ENCODE assay signal across 8 cellular contexts in the genomic region with DNA sequence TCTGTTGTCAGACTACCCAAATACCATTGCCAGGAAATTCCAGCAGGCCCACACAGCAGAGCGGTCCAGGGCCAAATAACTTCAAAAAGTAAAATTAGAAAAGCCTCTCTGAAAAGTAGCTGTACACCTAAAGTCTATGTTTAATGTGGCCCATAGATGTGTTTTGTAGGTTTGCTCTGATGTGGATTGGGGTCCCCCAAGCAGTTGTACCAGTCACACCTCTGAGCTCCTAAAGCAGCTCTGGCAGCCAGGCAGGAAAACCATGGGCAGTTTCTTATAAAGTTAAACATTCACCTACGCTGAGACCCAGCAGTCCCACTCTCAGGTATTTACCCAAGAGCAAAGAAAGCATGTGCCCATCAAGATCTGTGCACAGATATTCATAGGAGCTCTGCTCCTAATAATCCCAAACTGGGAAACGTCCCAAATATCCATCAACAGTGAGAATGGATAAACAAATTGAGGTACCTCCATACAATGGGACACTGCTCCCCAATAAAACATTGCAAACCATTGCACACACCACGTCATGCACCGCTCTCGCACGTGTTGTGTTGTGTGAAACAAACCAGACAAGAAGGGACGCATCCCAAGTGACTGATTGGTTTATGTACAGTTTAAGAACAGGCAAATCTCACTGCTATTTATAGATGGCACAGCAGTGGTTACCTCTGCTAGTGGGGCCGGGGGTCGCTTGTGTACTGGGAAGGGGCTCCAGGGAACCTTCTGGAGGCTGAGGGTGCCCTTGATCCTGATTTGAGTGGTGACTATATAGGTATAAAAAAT.
DNase-seq lines count a peak whose midpoint lies in the region; ATAC-seq and TF ChIP-seq lines count a peak whose summit lies in the region.

No MANE protein-coding gene starts in this region.

- peak; percentile 28; the same call in 2 of the 3 replicates for ATAC-seq in RWPE2 (ENCODE audit: low read depth)

- H3K27me3 ChIP-seq in RWPE2 (ENCODE audit: insufficient read depth, poor library complexity, severe bottlenecking): no peaks in the 10 kb centered on the region

- no peak overlapping the region for H3K4me3 ChIP-seq in RWPE2 (ENCODE audit: severe bottlenecking)

- H3K9me3 ChIP-seq in RWPE2 (ENCODE audit: severe bottlenecking): no peaks in the 10 kb centered on the region

- H3K4me1 ChIP-seq in RWPE2 (ENCODE audit: insufficient read depth, poor library complexity, severe bottlenecking): no peaks in the 10 kb centered on the region

- no peaks in the 10 kb centered on the region for H3K36me3 ChIP-seq in RWPE2 (ENCODE audit: low read depth)

- peak; percentile 15 for DNase-seq in stimulated activated CD4-positive, alpha-beta T cell treated with anti-CD3 and anti-CD28 coated beads, Interleukin-15, amount 100 ng/mL, for 24 hours
- no peak for DNase-seq in stimulated activated CD4-positive, alpha-beta T cell treated with anti-CD3 and anti-CD28 coated beads, Interleukin-2, amount 100 ng/mL, for 24 hours
- no peak for DNase-seq in RWPE2 (ENCODE audit: low spot score)
- peak; percentile 9 for DNase-seq in kidney tubule cell (ENCODE audit: low spot score)
- DNase-seq in effector CD4-positive, alpha-beta T cell: no peak
- no peak for DNase-seq in effector CD8-positive, alpha-beta T cell (lab: John Stamatoyannopoulos, UW)
- DNase-seq in pons (ENCODE audit: low spot score): no peak
- no peak for DNase-seq in NCI-H146 (lab: John Stamatoyannopoulos, UW)

- H3K27ac ChIP-seq in RWPE2 (ENCODE audit: poor library complexity, severe bottlenecking): no peak overlapping the region

- no peak for TF ChIP-seq CTCF in RWPE2 (IDR thresholded peaks at IDR 0.05; ENCODE audit: poor library complexity, severe bottlenecking)

Comparison
In these comparisons a context has a peak if more than half of its experiments do, and no peak if none do; other contexts are left out.
1. DNase-seq: peak in stimulated activated CD4-positive, alpha-beta T cell treated with anti-CD3 and anti-CD28 coated beads, Interleukin-15, amount 100 ng/mL, for 24 hours (single experiment) and kidney tubule cell (single experiment); none in stimulated activated CD4-positive, alpha-beta T cell treated with anti-CD3 and anti-CD28 coated beads, Interleukin-2, amount 100 ng/mL, for 24 hours (0 of 2), RWPE2 (single experiment), effector CD4-positive, alpha-beta T cell (single experiment), effector CD8-positive, alpha-beta T cell (single experiment), pons (single experiment) and NCI-H146 (single experiment).